21 cellular contexts compared by ENCODE assay signal in genomic region chr6:72809701-72810379, GRCh38.
"Had no signal": no experiment of that assay in that cellular context is flagged by ENCODE, and none has a peak within 500 bp of the region (broad histone marks: within the 10 kb centered on the region; RNA-seq: fewer than 3 reads in every experiment).

No MANE protein-coding gene starts in this region.

- H3K36me3 ChIP-seq: brain microvascular endothelial cell, suprapubic skin, upper lobe of left lung had no signal

- H3K27ac Mint-ChIP-seq: activated CD8-positive, alpha-beta T cell treated with anti-CD3 and anti-CD28 coated beads for 36 hours; activated naive CD4-positive, alpha-beta T cell treated with anti-CD3 and anti-CD28 coated beads, Interleukin-2, amount 50 U/mL, for 24 hours; endodermal cell; naive thymus-derived CD4-positive, alpha-beta T cell had no signal

- H3K27me3 Mint-ChIP-seq: activated CD8-positive, alpha-beta T cell treated with anti-CD3 and anti-CD28 coated beads for 36 hours; activated naive CD4-positive, alpha-beta T cell treated with anti-CD3 and anti-CD28 coated beads, Interleukin-2, amount 50 U/mL, for 24 hours; naive thymus-derived CD4-positive, alpha-beta T cell had no signal

- H3K9me3 ChIP-seq: mucosa of descending colon, suprapubic skin, upper lobe of left lung had no signal

- H3K9me3 Mint-ChIP-seq: activated CD8-positive, alpha-beta T cell treated with anti-CD3 and anti-CD28 coated beads for 36 hours; activated naive CD4-positive, alpha-beta T cell treated with anti-CD3 and anti-CD28 coated beads, Interleukin-2, amount 50 U/mL, for 24 hours; activated T-cell treated with anti-CD3 and anti-CD28 coated beads, Interleukin-2, amount 50 U/mL, for 4 hours; endodermal cell had no signal

- H3K27ac ChIP-seq: brain microvascular endothelial cell, dorsolateral prefrontal cortex, hepatocyte, skin epidermis, suprapubic skin, upper lobe of left lung had no signal

- H3K79me2 ChIP-seq: hepatocyte had no signal

- DNase-seq: activated CD4-positive, alpha-beta T cell treated with anti-CD3 and anti-CD28 coated beads for 4 hours; activated CD8-positive, alpha-beta T cell treated with anti-CD3 and anti-CD28 coated beads for 36 hours; activated effector memory CD4-positive, alpha-beta T cell treated with Interleukin-2 at 50 U/mL for 16 hours; activated T-cell treated with anti-CD3 and anti-CD28 coated beads, Interleukin-2, amount 50 U/mL, for 4 hours; amniotic stem cell; brain microvascular endothelial cell; dorsolateral prefrontal cortex; endodermal cell; erythroblast; islet precursor cell; mucosa of descending colon; naive thymus-derived CD4-positive, alpha-beta T cell; stimulated activated CD4-positive, alpha-beta T cell treated with anti-CD3 and anti-CD28 coated beads, Interleukin-4, amount 100 ng/mL, for 4 hours; stimulated activated CD8-positive, alpha-beta memory T cell treated with anti-CD3 and anti-CD28 coated beads, Interleukin-4, amount 100 ng/mL, for 48 hours; stimulated activated naive CD4-positive, alpha-beta T cell treated with Interleukin-2 at 50 U/mL for 16 hours; T-helper 2 cell; upper lobe of left lung had no signal

- H3K27me3 ChIP-seq: brain microvascular endothelial cell, dorsolateral prefrontal cortex, hepatocyte, suprapubic skin, upper lobe of left lung had no signal

- H3K4me2 ChIP-seq: hepatocyte had no signal

- ATAC-seq: activated CD8-positive, alpha-beta T cell treated with anti-CD3 and anti-CD28 coated beads for 36 hours; activated T-cell treated with anti-CD3 and anti-CD28 coated beads, Interleukin-2, amount 50 U/mL, for 4 hours; mucosa of descending colon; naive thymus-derived CD4-positive, alpha-beta T cell had no signal

- H3K4me1 ChIP-seq: suprapubic skin had no signal

- H3K4me3 Mint-ChIP-seq: activated CD8-positive, alpha-beta T cell treated with anti-CD3 and anti-CD28 coated beads for 36 hours; activated naive CD4-positive, alpha-beta T cell treated with anti-CD3 and anti-CD28 coated beads, Interleukin-2, amount 50 U/mL, for 24 hours; activated T-cell treated with anti-CD3 and anti-CD28 coated beads, Interleukin-2, amount 50 U/mL, for 4 hours; endodermal cell; naive thymus-derived CD4-positive, alpha-beta T cell had no signal

- H2AFZ ChIP-seq: hepatocyte had no signal

- H3K4me3 ChIP-seq: dorsolateral prefrontal cortex, hepatocyte, mucosa of descending colon, skin epidermis, suprapubic skin, upper lobe of left lung had no signal
